Comparison of ENCODE assay signal across 10 cellular contexts in the genomic region with DNA sequence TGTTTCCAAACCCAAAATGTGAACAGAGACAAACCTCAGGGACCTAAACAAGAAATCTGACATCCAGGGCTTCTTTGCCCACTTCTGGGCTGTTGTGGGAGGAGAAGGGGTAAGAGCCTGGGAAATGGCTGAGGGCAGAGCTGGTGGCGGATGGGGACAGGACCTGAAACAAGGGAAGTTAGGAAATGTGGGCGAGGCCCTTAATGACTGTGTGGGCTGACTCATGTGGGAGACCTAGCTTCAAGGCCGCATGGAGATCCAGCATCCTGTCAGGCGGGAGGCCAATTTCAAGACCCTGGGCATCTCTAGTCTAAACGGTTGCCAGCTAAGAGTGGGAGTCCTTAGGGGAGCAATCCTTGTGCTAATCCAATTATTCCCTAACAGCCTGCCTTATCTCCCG. TPM values are rescaled to one million over a fixed set of nuclear protein-coding genes. Genes with fewer than 3 reads are reported as not detected.
A peak's percentile ranks its signal among the peaks of the same experiment; 100 is the strongest.
DNase-seq lines count a peak whose midpoint lies in the region; ATAC-seq and TF ChIP-seq lines count a peak whose summit lies in the region.
"Had no signal": no experiment of that assay in that cellular context is flagged by ENCODE, and none has a peak within 500 bp of the region (broad histone marks: within the 10 kb centered on the region; RNA-seq: fewer than 3 reads in every experiment).

No MANE protein-coding gene starts in this region.

- H3K27ac Mint-ChIP-seq in CD14-positive monocyte (peak overlapping the region; percentile 93 to 99 (median 98)), natural killer cell (peak overlapping the region in 1 of 2 donors; percentile 0)

- no peaks in the 10 kb centered on the region for H3K9me3 Mint-ChIP-seq in CD14-positive monocyte
- no peaks in the 10 kb centered on the region for H3K9me3 Mint-ChIP-seq in natural killer cell

- H3K4me1 Mint-ChIP-seq in CD14-positive monocyte (peaks cover 74% of the 10 kb centered on the region), natural killer cell (peaks cover 28 to 36% of the 10 kb centered on the region in 2 donors)

- H3K36me3 ChIP-seq in testis (ENCODE audit: low read depth, missing control alignments) (no peaks in the 10 kb centered on the region), HAP-1 (replicated peaks) (no peaks in the 10 kb centered on the region)

- no peak for TF ChIP-seq POLR2A in testis (IDR thresholded peaks at IDR 0.05)

- peaks cover 0 to 7% (median 0%) of the 10 kb centered on the region in 45 donors for H3K27me3 ChIP-seq in dorsolateral prefrontal cortex
- H3K27me3 ChIP-seq in testis: no peaks in the 10 kb centered on the region
- no peaks in the 10 kb centered on the region for H3K27me3 ChIP-seq in HAP-1 (ENCODE audit: low read depth)

- in situ Hi-C loops in HAP-1 (cut with MboI; ENCODE audit: low sequenced_read_pairs): no loop called here

- H3K4me3 ChIP-seq in dorsolateral prefrontal cortex (no peak overlapping the region), testis (no peak overlapping the region), HAP-1 (no peak overlapping the region)

- no peaks in the 10 kb centered on the region for H3K9me3 ChIP-seq in testis
- H3K9me3 ChIP-seq in HAP-1: no peaks in the 10 kb centered on the region

- H3K27me3 Mint-ChIP-seq in CD14-positive monocyte (ENCODE audit: low read depth in 3 of 3) (peaks cover 1 to 7% (median 6%) of the 10 kb centered on the region in 3 donors), natural killer cell (ENCODE audit: low read depth in 2 of 2) (peaks cover 38 to 42% of the 10 kb centered on the region in 2 donors)

- intact Hi-C loops in CD14-positive monocyte (cut with micrococcal nuclease): no loop called here
- intact Hi-C loops in dorsolateral prefrontal cortex (cut with DNase I): no loop called here
- intact Hi-C loops in natural killer cell (cut with micrococcal nuclease): no loop called here
- intact Hi-C loops in testis (cut with DNase I; ENCODE audit: low total_unique reads): no loop called here

- H3K4me1 ChIP-seq in testis: peaks cover 30% of the 10 kb centered on the region
- H3K4me1 ChIP-seq in HAP-1: peaks cover 7% of the 10 kb centered on the region

- WGBS in testis, 2 donors: 21 to 54% methylated on average over 6 of the region's 6 CpGs

- DNase-seq in CD14-positive monocyte (ENCODE audit: low spot score) (peak; percentile 92), NOMO-1 treated with DMSO at 0.1 percent for 48 hours (lab: John Stamatoyannopoulos, UW; ENCODE audit: unreplicated experiment) (peak; percentile 84), dorsolateral prefrontal cortex (no peak), natural killer cell (no peak), testis (no peak), HAP-1 (ENCODE audit: low spot score in 2 of 2) (no peak)
- no peak for DNase-seq in stimulated activated naive CD8-positive, alpha-beta T cell treated with anti-CD3 and anti-CD28 coated beads, Interleukin-15, Interleukin-2, amounts not matched to agents 100 U/mL and 50 U/mL, for 24 hours
- DNase-seq: DND-41; NK-92 treated with Interleukin-12 subunit alpha and Interleukin-12 subunit beta, amount 100 ng/mL, for 24 hours had no signal

- no peak for TF ChIP-seq CTCF in CD14-positive monocyte (IDR thresholded peaks at IDR 0.05)
- no peak for TF ChIP-seq CTCF in dorsolateral prefrontal cortex (IDR thresholded peaks at IDR 0.05 in 54 of 56, conservative IDR thresholded peaks at IDR 0.05 in 2 of 56; ENCODE audit: low read depth in 1 of 56, partially characterized antibody in 56 of 56)
- no peak for TF ChIP-seq CTCF in natural killer cell (IDR thresholded peaks at IDR 0.05)
- no peak for TF ChIP-seq CTCF in testis (IDR thresholded peaks at IDR 0.05)

- H3K36me3 Mint-ChIP-seq in CD14-positive monocyte (peaks cover 11 to 13% of the 10 kb centered on the region in 2 donors), natural killer cell (no peaks in the 10 kb centered on the region)

- ATAC-seq in natural killer cell: no peak
- no peak for ATAC-seq in HG03139 (IDR thresholded peaks at IDR 0.05; ENCODE audit: unreplicated experiment)
- no peak for ATAC-seq in stimulated activated naive CD8-positive, alpha-beta T cell treated with anti-CD3 and anti-CD28 coated beads, Interleukin-15, Interleukin-2, amounts not matched to agents 100 U/mL and 50 U/mL, for 24 hours

- H3K27ac ChIP-seq in dorsolateral prefrontal cortex: peak overlapping the region in 43 of 59 donors; percentile 15 to 89 (median 68)
- H3K27ac ChIP-seq in testis: no peak overlapping the region

- H3K4me3 Mint-ChIP-seq in CD14-positive monocyte (peak overlapping the region; percentile 77 to 82), natural killer cell (peak overlapping the region; percentile 21)

RNA-seq across cellular contexts. Expression of a gene that starts 2.1 kb away (rescaled TPM):
- polyA plus RNA-seq in CD14-positive monocyte: 10 to 100 TPM; 31.5 to 49.2 TPM
- total RNA-seq in dorsolateral prefrontal cortex: 10 to 100 TPM; 14.2 to 80.0 (median 30.6) TPM
- 1 to 10 TPM; 2.8 to 5.1 (median 3.8) TPM for total RNA-seq in natural killer cell
- 10 to 100 TPM in 1 of 2 donors, 1 to 10 TPM in 1; 8.5 to 11.0 TPM for total RNA-seq in testis
- polyA plus RNA-seq in testis (ENCODE audit: insufficient read depth, low read depth, low replicate concordance): 22.6 TPM

RNA-seq across cellular contexts. Expression of a gene that starts 31.2 kb away (rescaled TPM):
- polyA plus RNA-seq in CD14-positive monocyte: under 1 TPM in 1 of 2 donors, not detected in 1; 0.54 TPM
- total RNA-seq in dorsolateral prefrontal cortex: 1 to 10 TPM in 4 of 120 experiments, under 1 TPM in 23, not detected in 93; 0.12 to 2.2 (median 0.46) TPM
- not detected for total RNA-seq in natural killer cell
- total RNA-seq in testis: under 1 TPM; 0.16 to 0.31 TPM
- 0.49 TPM for polyA plus RNA-seq in testis (ENCODE audit: insufficient read depth, low read depth, low replicate concordance)

Comparison
In these comparisons a context has a peak if more than half of its experiments do, and no peak if none do; other contexts are left out.
1. DNase-seq: peak in CD14-positive monocyte (single experiment) and NOMO-1 treated with DMSO at 0.1 percent for 48 hours (single experiment); none in dorsolateral prefrontal cortex (0 of 10), natural killer cell (single experiment), stimulated activated naive CD8-positive, alpha-beta T cell treated with anti-CD3 and anti-CD28 coated beads, Interleukin-15, Interleukin-2, amounts not matched to agents 100 U/mL and 50 U/mL, for 24 hours (single experiment), testis (single experiment) and HAP-1 (0 of 2).
2. H3K27ac ChIP-seq: peak in dorsolateral prefrontal cortex (43 of 59); none in testis (0 of 2).